ENCODE assay signal across 1 cellular context in genomic region chr1:94773296-94773809, GRCh38.
TF ChIP-seq lines count a peak whose summit lies in the region.

No MANE protein-coding gene starts in this region.

TF ChIP-seq in SK-N-SH, 30 proteins besides CTCF, POLR2A, EP300 and RAD21 (continued from another document):
- TF ChIP-seq NRF1 (IDR thresholded peaks at IDR 0.05; ENCODE audit: low read depth, low read length): no peak
- TF ChIP-seq CHD2 (IDR thresholded peaks at IDR 0.05; ENCODE audit: low read length, partially characterized antibody): no peak
- TF ChIP-seq RXRA (IDR thresholded peaks at IDR 0.05; ENCODE audit: borderline replicate concordance, low read depth): no peak
